ENCODE assay signal across 8 cellular contexts in the genomic region with DNA sequence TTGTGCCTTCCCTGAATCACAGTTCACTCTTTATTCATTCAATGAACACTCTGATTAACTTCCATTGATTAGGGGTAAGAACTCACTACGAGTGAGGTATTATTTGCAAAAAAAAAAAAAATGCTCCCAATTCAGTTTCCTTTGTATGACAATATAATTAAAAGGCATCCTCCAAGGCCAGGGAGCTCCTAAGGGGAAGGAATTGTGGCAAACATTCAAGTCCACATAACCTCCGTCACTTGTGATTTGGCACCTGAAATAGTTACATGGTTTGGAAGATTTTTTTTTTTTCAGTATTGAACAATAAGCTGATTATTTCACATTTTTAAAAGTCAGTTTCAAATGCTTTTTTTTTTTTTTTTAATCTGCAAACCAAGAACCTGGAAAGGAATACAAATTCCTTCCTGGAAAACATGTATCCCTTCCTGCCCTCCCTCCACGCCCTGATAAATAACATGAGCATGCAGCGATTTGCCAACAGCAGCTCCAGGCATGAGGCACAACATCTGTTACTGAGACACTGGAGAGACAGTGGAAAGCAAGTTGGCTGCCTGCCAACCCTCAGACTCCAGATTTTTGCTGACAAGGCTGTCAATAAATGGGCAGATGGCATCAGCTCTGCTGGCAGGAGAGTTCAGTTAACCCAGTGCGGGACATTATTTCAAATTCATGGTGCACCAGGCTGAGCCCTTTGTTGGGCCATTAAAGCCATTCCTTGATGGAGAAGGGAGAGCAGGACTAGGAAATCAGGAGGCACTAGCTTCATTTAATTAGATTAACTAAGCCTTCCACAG.
A peak's percentile ranks its signal among the peaks of the same experiment; 100 is the strongest.
DNase-seq lines count a peak whose midpoint lies in the region; ATAC-seq, FAIRE-seq and TF ChIP-seq lines count a peak whose summit lies in the region.

No MANE protein-coding gene starts in this region.

- TF ChIP-seq CTCF in GM10266 (IDR thresholded peaks at IDR 0.05; ENCODE audit: control insufficient read depth, insufficient read depth, low read depth, missing control alignments), result no peak

- no peak for TF ChIP-seq POLR2A in GM12891 (IDR thresholded peaks at IDR 0.05; ENCODE audit: low read depth, low read length)

- DNase-seq in NCI-H1092 (lab: John Stamatoyannopoulos, UW) (peak; percentile 89), cardiac septum (ENCODE audit: low spot score) (peak; percentile 60), stromal cell of bone marrow (ENCODE audit: low read depth) (peak; percentile 18), GM12891 (ENCODE audit: insufficient read length, low spot score) (no peak), GM10266 (ENCODE audit: extremely low spot score) (no peak)

- FAIRE-seq in GM12891 (lab: Jason Lieb, UNC), result no peak

- ATAC-seq in SK-N-SH treated with all-trans-retinoic acid at 6 μM for 48 hours (peak; percentile 56; the same call in 2 of the 3 replicates), HG02571 (IDR thresholded peaks at IDR 0.05; ENCODE audit: unreplicated experiment) (no peak), GM18519 (IDR thresholded peaks at IDR 0.05; ENCODE audit: low FRiP score, unreplicated experiment) (no peak)

- intact Hi-C loops in cardiac septum (cut with DNase I), result no loop called here

TF ChIP-seq in SK-N-SH treated with all-trans-retinoic acid at 6 μM for 48 hours, 23 proteins besides CTCF, POLR2A, EP300 and RAD21 (continues in another document):
- peak; percentile 66 for TF ChIP-seq ISL1 (CRISPR knock-in tag; IDR thresholded peaks at IDR 0.05)
- TF ChIP-seq TCF4 (CRISPR knock-in tag; IDR thresholded peaks at IDR 0.05; ENCODE audit: borderline replicate concordance), result peak; percentile 87
- TF ChIP-seq, protein P1, sequence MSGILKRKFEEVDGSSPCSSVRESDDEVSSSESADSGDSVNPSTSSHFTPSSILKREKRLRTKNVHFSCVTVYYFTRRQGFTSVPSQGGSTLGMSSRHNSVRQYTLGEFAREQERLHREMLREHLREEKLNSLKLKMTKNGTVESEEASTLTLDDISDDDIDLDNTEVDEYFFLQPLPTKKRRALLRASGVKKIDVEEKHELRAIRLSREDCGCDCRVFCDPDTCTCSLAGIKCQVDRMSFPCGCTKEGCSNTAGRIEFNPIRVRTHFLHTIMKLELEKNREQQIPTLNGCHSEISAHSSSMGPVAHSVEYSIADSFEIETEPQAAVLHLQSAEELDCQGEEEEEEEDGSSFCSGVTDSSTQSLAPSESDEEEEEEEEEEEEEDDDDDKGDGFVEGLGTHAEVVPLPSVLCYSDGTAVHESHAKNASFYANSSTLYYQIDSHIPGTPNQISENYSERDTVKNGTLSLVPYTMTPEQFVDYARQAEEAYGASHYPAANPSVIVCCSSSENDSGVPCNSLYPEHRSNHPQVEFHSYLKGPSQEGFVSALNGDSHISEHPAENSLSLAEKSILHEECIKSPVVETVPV (CRISPR knock-in tag; IDR thresholded peaks at IDR 0.05), result no peak; the same call in 1 of the 2 replicates
- no peak for TF ChIP-seq ZFP3 (CRISPR knock-in tag; IDR thresholded peaks at IDR 0.05)
- TF ChIP-seq, protein P2, sequence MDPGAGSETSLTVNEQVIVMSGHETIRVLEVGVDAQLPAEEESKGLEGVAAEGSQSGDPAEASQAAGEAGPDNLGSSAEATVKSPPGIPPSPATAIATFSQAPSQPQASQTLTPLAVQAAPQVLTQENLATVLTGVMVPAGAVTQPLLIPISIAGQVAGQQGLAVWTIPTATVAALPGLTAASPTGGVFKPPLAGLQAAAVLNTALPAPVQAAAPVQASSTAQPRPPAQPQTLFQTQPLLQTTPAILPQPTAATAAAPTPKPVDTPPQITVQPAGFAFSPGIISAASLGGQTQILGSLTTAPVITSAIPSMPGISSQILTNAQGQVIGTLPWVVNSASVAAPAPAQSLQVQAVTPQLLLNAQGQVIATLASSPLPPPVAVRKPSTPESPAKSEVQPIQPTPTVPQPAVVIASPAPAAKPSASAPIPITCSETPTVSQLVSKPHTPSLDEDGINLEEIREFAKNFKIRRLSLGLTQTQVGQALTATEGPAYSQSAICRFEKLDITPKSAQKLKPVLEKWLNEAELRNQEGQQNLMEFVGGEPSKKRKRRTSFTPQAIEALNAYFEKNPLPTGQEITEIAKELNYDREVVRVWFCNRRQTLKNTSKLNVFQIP (CRISPR knock-in tag; IDR thresholded peaks at IDR 0.05; ENCODE audit: borderline replicate concordance, low read depth), result no peak; the same call in 1 of the 2 replicates
- TF ChIP-seq, protein P3, sequence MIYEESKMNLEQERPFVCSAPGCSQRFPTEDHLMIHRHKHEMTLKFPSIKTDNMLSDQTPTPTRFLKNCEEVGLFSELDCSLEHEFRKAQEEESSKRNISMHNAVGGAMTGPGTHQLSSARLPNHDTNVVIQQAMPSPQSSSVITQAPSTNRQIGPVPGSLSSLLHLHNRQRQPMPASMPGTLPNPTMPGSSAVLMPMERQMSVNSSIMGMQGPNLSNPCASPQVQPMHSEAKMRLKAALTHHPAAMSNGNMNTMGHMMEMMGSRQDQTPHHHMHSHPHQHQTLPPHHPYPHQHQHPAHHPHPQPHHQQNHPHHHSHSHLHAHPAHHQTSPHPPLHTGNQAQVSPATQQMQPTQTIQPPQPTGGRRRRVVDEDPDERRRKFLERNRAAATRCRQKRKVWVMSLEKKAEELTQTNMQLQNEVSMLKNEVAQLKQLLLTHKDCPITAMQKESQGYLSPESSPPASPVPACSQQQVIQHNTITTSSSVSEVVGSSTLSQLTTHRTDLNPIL (CRISPR knock-in tag; IDR thresholded peaks at IDR 0.05; ENCODE audit: low read depth), result 0 out of 2 replicates have a peak, but pooled peaks have one; percentile 13

TF ChIP-seq in GM12891, 5 proteins besides CTCF, POLR2A, EP300 and RAD21:
- TF ChIP-seq POU2F2 (IDR thresholded peaks at IDR 0.05; ENCODE audit: low read depth, low read length) (no peak), SPI1 (IDR thresholded peaks at IDR 0.05; ENCODE audit: low read depth, low read length) (no peak), TAF1 (IDR thresholded peaks at IDR 0.05; ENCODE audit: low read depth, low read length) (no peak), POLR2AphosphoS5 (IDR thresholded peaks at IDR 0.05; ENCODE audit: low read depth, low read length) (no peak), PAX5 (IDR thresholded peaks at IDR 0.05; ENCODE audit: insufficient read depth, low read length, severe bottlenecking) (no peak)

Comparison
In these comparisons a context has a peak if more than half of its experiments do, and no peak if none do; other contexts are left out.
1. DNase-seq: peak in NCI-H1092 (single experiment), cardiac septum (single experiment) and stromal cell of bone marrow (single experiment); none in GM12891 (single experiment) and GM10266 (single experiment).